ENCODE assay signal across 14 cellular contexts in the genomic region with DNA sequence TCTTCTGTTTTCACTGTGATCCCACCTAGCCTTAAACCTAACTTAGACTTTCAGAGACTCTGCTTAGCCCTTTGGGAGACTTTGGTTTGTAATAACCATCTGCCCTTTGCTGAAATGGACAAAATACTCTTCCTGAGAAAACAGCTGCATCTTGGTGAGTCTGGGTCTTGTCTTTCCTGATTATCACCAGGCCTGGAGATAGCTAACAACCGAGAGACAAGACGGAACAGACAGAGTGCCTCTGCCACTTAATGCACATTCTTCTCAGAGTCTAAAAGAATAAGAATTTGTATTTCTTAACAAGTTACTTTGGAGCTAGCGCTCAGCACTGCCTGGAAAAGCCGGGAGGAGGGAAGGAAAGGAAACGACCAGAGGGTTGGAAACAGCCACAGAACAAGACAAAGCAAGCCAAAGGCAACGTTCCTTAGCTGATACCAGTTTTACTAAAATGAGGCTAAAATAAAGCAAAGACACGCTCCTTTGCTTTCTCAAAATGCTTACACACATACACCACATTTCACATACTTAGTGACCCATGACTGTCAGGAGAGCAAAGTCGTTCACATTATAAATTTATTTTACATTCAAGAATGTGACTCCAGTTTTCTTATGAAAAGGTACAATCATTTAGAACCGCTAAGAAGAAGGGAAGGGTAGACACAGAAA.
DNase-seq lines count a peak whose midpoint lies in the region; ATAC-seq and TF ChIP-seq lines count a peak whose summit lies in the region.
"Had no signal": no experiment of that assay in that cellular context is flagged by ENCODE, and none has a peak within 500 bp of the region (broad histone marks: within the 10 kb centered on the region; RNA-seq: fewer than 3 reads in every experiment).

No MANE protein-coding gene starts in this region.

- H3K27ac Mint-ChIP-seq in endodermal cell: peak overlapping the region; percentile 42
- H3K27ac Mint-ChIP-seq in osteocyte (ENCODE audit: unreplicated experiment): peak overlapping the region; percentile 76

- H3K4me1 ChIP-seq in endodermal cell (ENCODE audit: control insufficient read depth, insufficient read depth, low read length): no peaks in the 10 kb centered on the region

- H3K36me3 Mint-ChIP-seq in endodermal cell (ENCODE audit: low read depth) (peaks cover 66% of the 10 kb centered on the region), osteocyte (ENCODE audit: unreplicated experiment) (peaks cover 45% of the 10 kb centered on the region)

- peak overlapping the region; percentile 12 for H3K27ac ChIP-seq in endodermal cell (ENCODE audit: low read depth, low read length)

- TF ChIP-seq CTCF in endodermal cell (conservative IDR thresholded peaks at IDR 0.05) (no peak), osteocyte (IDR thresholded peaks at IDR 0.05) (no peak)

- H3K27me3 Mint-ChIP-seq in endodermal cell (ENCODE audit: insufficient read depth) (no peaks in the 10 kb centered on the region), osteocyte (ENCODE audit: unreplicated experiment) (no peaks in the 10 kb centered on the region)

- H3K9me3 Mint-ChIP-seq in endodermal cell (peaks cover 6% of the 10 kb centered on the region), osteocyte (ENCODE audit: unreplicated experiment) (no peaks in the 10 kb centered on the region)

- H3K4me1 Mint-ChIP-seq in endodermal cell (peaks cover 5% of the 10 kb centered on the region), osteocyte (ENCODE audit: unreplicated experiment) (peaks cover 40% of the 10 kb centered on the region)

- ATAC-seq in HG02885 (IDR thresholded peaks at IDR 0.05; ENCODE audit: poor library complexity, unreplicated experiment): peak; percentile 63
- no peak for ATAC-seq in HG02763 (IDR thresholded peaks at IDR 0.05; ENCODE audit: unreplicated experiment)

- H3K4me3 Mint-ChIP-seq in endodermal cell (no peak overlapping the region), osteocyte (ENCODE audit: unreplicated experiment) (no peak overlapping the region)

- no peaks in the 10 kb centered on the region for H3K9me3 ChIP-seq in endodermal cell (ENCODE audit: control insufficient read depth, low read length)

- no peaks in the 10 kb centered on the region for H3K27me3 ChIP-seq in endodermal cell (ENCODE audit: control insufficient read depth, insufficient read depth, low read length, poor library complexity, severe bottlenecking)

- in situ Hi-C loops in Caki2 (cut with HindIII; ENCODE audit: low pct_unique_long_range_greater_than_20kb, low sequenced_read_pairs): no loop called here

- peaks cover 49% of the 10 kb centered on the region for H3K36me3 ChIP-seq in endodermal cell (ENCODE audit: control insufficient read depth, insufficient read depth, low read length)

- no peak overlapping the region for H3K9ac ChIP-seq in endodermal cell (ENCODE audit: extremely low read depth, low read length, poor library complexity, severe bottlenecking)

- DNase-seq in Caki2 (ENCODE audit: low read depth) (peak; percentile 70), endodermal cell (no peak), osteocyte (ENCODE audit: extremely low spot score, unreplicated experiment) (no peak), foreskin melanocyte (no peak), NCI-H2196 (lab: John Stamatoyannopoulos, UW; ENCODE audit: unreplicated experiment) (no peak), LoVo (ENCODE audit: low spot score) (no peak)
- DNase-seq: activated CD4-positive, alpha-beta T cell treated with anti-CD3 and anti-CD28 coated beads, Interleukin-2, amount 50 U/mL, for 48 hours; AML-193; erythroblast; NCI-H1694; NCI-H524 had no signal

- WGBS in endodermal cell (ENCODE audit: insufficient coverage in 1 of 2, insufficient read length in 1 of 2), 2 experiments: 84 to 86% methylated on average over 6 to 9 of the region's 9 CpGs

- no peak overlapping the region for H3K4me3 ChIP-seq in endodermal cell (ENCODE audit: low read length)
- H3K4me3 ChIP-seq: lung had no signal
